8 cellular contexts compared by ENCODE assay signal in the genomic region with DNA sequence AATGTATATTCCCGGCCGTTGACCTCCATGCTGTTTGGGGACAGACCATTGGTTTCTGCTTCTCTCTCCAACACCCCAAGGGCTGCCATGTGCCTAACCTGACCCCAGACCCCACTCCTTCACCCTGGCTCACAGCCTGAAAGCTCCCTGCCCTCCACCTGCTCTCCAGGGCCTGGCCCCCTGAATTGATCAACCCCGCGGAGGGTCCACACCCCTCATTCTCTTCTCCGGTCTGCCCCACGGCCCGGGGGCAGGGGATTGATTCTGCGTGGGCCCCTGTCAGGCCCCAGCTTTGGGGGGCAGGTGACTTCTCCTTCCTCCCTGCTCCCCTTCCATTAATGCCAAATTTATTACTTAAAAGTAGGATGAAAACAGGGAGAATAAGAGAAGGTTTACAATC.
DNase-seq lines count a peak whose midpoint lies in the region; TF ChIP-seq lines count a peak whose summit lies in the region.
"Not testable (repeated sequence)": the region's sequence is repeated elsewhere in the genome, so short reads cannot be mapped to it uniquely, and the experiment has no call there.

No MANE protein-coding gene starts in this region.

- H3K36me3 Mint-ChIP-seq in CD4-positive, alpha-beta memory T cell; IgD-negative memory B cell; activated naive CD4-positive, alpha-beta T cell treated with anti-CD3 and anti-CD28 coated beads, Interleukin-2, amount 50 U/mL, for 24 hours; nephron (ENCODE audit: low read depth); stimulated activated naive CD8-positive, alpha-beta T cell treated with anti-CD3 and anti-CD28 coated beads, Interleukin-15, Interleukin-2, amounts not matched to agents 100 ng/mL and 50 ng/mL, for 24 hours (ENCODE audit: low read depth): not testable (repeated sequence)

- H3K27ac Mint-ChIP-seq in CD4-positive, alpha-beta memory T cell: peak overlapping the region in 6 of 7 donors; percentile 59 to 90 (median 76)
- H3K27ac Mint-ChIP-seq in IgD-negative memory B cell: peak overlapping the region in 2 of 3 donors; percentile 53 to 71
- H3K27ac Mint-ChIP-seq in activated naive CD4-positive, alpha-beta T cell treated with anti-CD3 and anti-CD28 coated beads, Interleukin-2, amount 50 U/mL, for 24 hours: peak overlapping the region; percentile 79
- peak overlapping the region; percentile 68 to 96 (median 90) for H3K27ac Mint-ChIP-seq in nephron
- H3K27ac Mint-ChIP-seq in stimulated activated naive CD8-positive, alpha-beta T cell treated with anti-CD3 and anti-CD28 coated beads, Interleukin-15, Interleukin-2, amounts not matched to agents 100 ng/mL and 50 ng/mL, for 24 hours: peak overlapping the region; percentile 31

- not testable (repeated sequence) for H3K27me3 ChIP-seq in CD4-positive, alpha-beta memory T cell (ENCODE audit: insufficient read depth, low read length); dorsolateral prefrontal cortex; iPS DF 6.9 (ENCODE audit: control insufficient read depth, insufficient read depth, low read length)

- H3K36me3 ChIP-seq in CD4-positive, alpha-beta memory T cell (ENCODE audit: insufficient read depth, low read length); iPS DF 6.9 (ENCODE audit: control insufficient read depth, insufficient read depth, low read length): not testable (repeated sequence)

- no CpG with 5 or more reads among the region's 8 CpGs for WGBS in iPS DF 6.9 (ENCODE audit: insufficient coverage, insufficient read length)

- H3K4me1 Mint-ChIP-seq in CD4-positive, alpha-beta memory T cell: peaks cover 15 to 35% (median 25%) of the 10 kb centered on the region in 4 donors
- H3K4me1 Mint-ChIP-seq in IgD-negative memory B cell: peaks cover 5 to 11% (median 11%) of the 10 kb centered on the region in 3 donors
- H3K4me1 Mint-ChIP-seq in activated naive CD4-positive, alpha-beta T cell treated with anti-CD3 and anti-CD28 coated beads, Interleukin-2, amount 50 U/mL, for 24 hours: peaks cover 35% of the 10 kb centered on the region
- peaks cover 33% of the 10 kb centered on the region for H3K4me1 Mint-ChIP-seq in nephron
- peaks cover 34% of the 10 kb centered on the region for H3K4me1 Mint-ChIP-seq in stimulated activated naive CD8-positive, alpha-beta T cell treated with anti-CD3 and anti-CD28 coated beads, Interleukin-15, Interleukin-2, amounts not matched to agents 100 ng/mL and 50 ng/mL, for 24 hours (ENCODE audit: low read depth)

- H3K9me3 Mint-ChIP-seq in CD4-positive, alpha-beta memory T cell; IgD-negative memory B cell; activated naive CD4-positive, alpha-beta T cell treated with anti-CD3 and anti-CD28 coated beads, Interleukin-2, amount 50 U/mL, for 24 hours; nephron; stimulated activated naive CD8-positive, alpha-beta T cell treated with anti-CD3 and anti-CD28 coated beads, Interleukin-15, Interleukin-2, amounts not matched to agents 100 ng/mL and 50 ng/mL, for 24 hours: not testable (repeated sequence)

- not testable (repeated sequence) for H3K27me3 Mint-ChIP-seq in CD4-positive, alpha-beta memory T cell; activated naive CD4-positive, alpha-beta T cell treated with anti-CD3 and anti-CD28 coated beads, Interleukin-2, amount 50 U/mL, for 24 hours; nephron (ENCODE audit: low read depth)
- peaks cover 18% of the 10 kb centered on the region for H3K27me3 Mint-ChIP-seq in IgD-negative memory B cell
- peaks cover 25% of the 10 kb centered on the region for H3K27me3 Mint-ChIP-seq in stimulated activated naive CD8-positive, alpha-beta T cell treated with anti-CD3 and anti-CD28 coated beads, Interleukin-15, Interleukin-2, amounts not matched to agents 100 ng/mL and 50 ng/mL, for 24 hours

- not testable (repeated sequence) for TF ChIP-seq CTCF in VCaP (conservative IDR thresholded peaks at IDR 0.05); dorsolateral prefrontal cortex (IDR thresholded peaks at IDR 0.05 in 54 of 56, conservative IDR thresholded peaks at IDR 0.05 in 2 of 56; ENCODE audit: low read depth in 1 of 56, partially characterized antibody in 56 of 56); nephron (IDR thresholded peaks at IDR 0.05; ENCODE audit: unreplicated experiment in 3 of 3)

- CTCF ChIA-PET in CD4-positive, alpha-beta memory T cell (lab: Charles Lee; ENCODE audit: partially characterized antibody): not testable (repeated sequence)

- H3K4me3 Mint-ChIP-seq in CD4-positive, alpha-beta memory T cell: peak overlapping the region; percentile 79 to 89 (median 86)
- H3K4me3 Mint-ChIP-seq in IgD-negative memory B cell (peak overlapping the region in 3 of 4 donors; percentile 70 to 89 (median 70)), nephron (peak overlapping the region; percentile 90 to 99 (median 96))
- H3K4me3 Mint-ChIP-seq in activated naive CD4-positive, alpha-beta T cell treated with anti-CD3 and anti-CD28 coated beads, Interleukin-2, amount 50 U/mL, for 24 hours: peak overlapping the region; percentile 78
- peak overlapping the region; percentile 77 for H3K4me3 Mint-ChIP-seq in stimulated activated naive CD8-positive, alpha-beta T cell treated with anti-CD3 and anti-CD28 coated beads, Interleukin-15, Interleukin-2, amounts not matched to agents 100 ng/mL and 50 ng/mL, for 24 hours

- not testable (repeated sequence) for H3K9me3 ChIP-seq in CD4-positive, alpha-beta memory T cell (ENCODE audit: control insufficient read depth in 1 of 2, low read length in 2 of 2); iPS DF 6.9 (ENCODE audit: control insufficient read depth, insufficient read depth, low read length)

- not testable (repeated sequence) for H3K4me3 ChIP-seq in CD4-positive, alpha-beta memory T cell (ENCODE audit: low read length in 2 of 2)
- H3K4me3 ChIP-seq in dorsolateral prefrontal cortex (peak overlapping the region in 58 of 59 donors; percentile 39 to 89 (median 76)), iPS DF 6.9 (ENCODE audit: low read length) (peak overlapping the region; percentile 65; the same call in 1 of the 2 replicates)

- intact Hi-C loops in CD4-positive, alpha-beta memory T cell (cut with micrococcal nuclease): not testable (repeated sequence)
- intact Hi-C loops in dorsolateral prefrontal cortex (cut with DNase I): loop anchor here in 1 of 2 donors (10.0 kb wide), 4 partner anchors 106 to 366 kb away; partner anchors contain the start of genes CRLF3 and GOSR1

- peaks cover 15% of the 10 kb centered on the region for H3K4me1 ChIP-seq in CD4-positive, alpha-beta memory T cell (ENCODE audit: insufficient read depth, low read length)
- H3K4me1 ChIP-seq in iPS DF 6.9 (ENCODE audit: control insufficient read depth, insufficient read depth, low read length): not testable (repeated sequence)

- not testable (repeated sequence) for DNase-seq in CD4-positive, alpha-beta memory T cell; dorsolateral prefrontal cortex; iPS DF 6.9 (ENCODE audit: low read depth, low spot score)

- H3K27ac ChIP-seq in CD4-positive, alpha-beta memory T cell (ENCODE audit: low read depth, low read length); iPS DF 6.9 (ENCODE audit: low read length): not testable (repeated sequence)
- H3K27ac ChIP-seq in VCaP (peak overlapping the region; percentile 96; the same call in 1 of the 2 replicates), dorsolateral prefrontal cortex (peak overlapping the region in 48 of 59 donors; percentile 13 to 93 (median 80))

- POLR2A ChIA-PET in CD4-positive, alpha-beta memory T cell (lab: Charles Lee; ENCODE audit: partially characterized antibody): not testable (repeated sequence)

Comparison
In these comparisons a context has a peak if more than half of its experiments do, and no peak if none do; other contexts are left out.
1. H3K27ac Mint-ChIP-seq: peak in every context shown above with its lines; median percentile 90 in nephron; 79 in activated naive CD4-positive, alpha-beta T cell treated with anti-CD3 and anti-CD28 coated beads, Interleukin-2, amount 50 U/mL, for 24 hours; 76 in CD4-positive, alpha-beta memory T cell; 62 in IgD-negative memory B cell; 31 in stimulated activated naive CD8-positive, alpha-beta T cell treated with anti-CD3 and anti-CD28 coated beads, Interleukin-15, Interleukin-2, amounts not matched to agents 100 ng/mL and 50 ng/mL, for 24 hours.